In the genomic region with DNA sequence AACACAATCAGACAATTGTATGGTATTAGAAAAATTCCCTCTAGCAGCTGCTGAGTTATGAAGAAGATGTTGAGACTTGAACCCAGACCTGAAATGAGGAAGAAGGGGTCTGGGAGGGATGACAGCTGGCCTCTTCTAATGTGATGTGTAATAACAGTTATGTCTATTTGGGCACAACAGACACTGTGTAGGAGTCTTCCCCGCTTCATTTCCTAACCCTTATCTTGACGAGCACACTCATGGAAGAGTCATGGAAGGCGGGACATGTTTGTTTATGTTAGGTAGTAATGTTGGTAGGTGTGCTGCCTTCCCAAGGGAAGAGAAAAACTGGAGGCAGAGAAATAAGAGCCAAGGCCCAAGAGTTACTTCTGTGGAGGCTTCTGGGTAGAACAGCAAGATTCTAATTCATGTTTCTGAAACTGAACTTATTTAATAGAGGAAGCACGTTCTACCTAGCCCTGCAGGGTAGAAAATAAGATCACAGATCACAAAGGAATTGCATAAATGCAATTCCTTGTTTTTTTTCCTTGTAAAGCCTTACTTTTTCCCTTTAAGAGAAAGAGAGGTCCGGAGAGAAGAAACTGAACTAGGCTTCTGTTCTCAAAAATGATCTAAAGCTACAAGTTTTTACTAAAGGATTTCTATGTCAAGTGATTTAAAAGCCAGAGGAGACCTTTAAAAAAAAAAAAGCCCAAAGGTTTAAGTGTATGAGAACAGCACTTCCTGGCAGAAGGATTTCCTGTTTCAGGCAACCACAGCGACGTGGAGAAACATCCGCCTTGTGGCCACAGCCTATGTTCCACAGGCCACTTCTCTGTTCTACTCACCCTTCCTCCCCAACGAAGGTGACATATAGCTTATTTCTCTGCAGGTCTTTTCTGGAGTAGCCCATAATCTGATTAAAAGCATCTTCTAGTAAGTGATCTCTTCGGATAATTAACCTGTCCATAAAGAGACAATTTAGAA, we compare ENCODE assay signal across 8 cellular contexts.
DNase-seq lines count a peak whose midpoint lies in the region; ATAC-seq, FAIRE-seq and TF ChIP-seq lines count a peak whose summit lies in the region.

No MANE protein-coding gene starts in this region.

- in situ Hi-C loops in GM13977 (cut with MboI; ENCODE audit: low pct_unique_long_range_greater_than_20kb, low sequenced_read_pairs, unreplicated experiment) = no loop called here

- peak overlapping the region; percentile 71 for H3K4me3 Mint-ChIP-seq in activated CD8-positive, alpha-beta memory T cell treated with anti-CD3 and anti-CD28 coated beads, Interleukin-2, amount 10 ng/mL, durations not matched to agents 7 days and 5 days

- CTCF ChIA-PET in activated CD8-positive, alpha-beta memory T cell treated with anti-CD3 and anti-CD28 coated beads, Interleukin-2, amount 10 ng/mL, durations not matched to agents 7 days and 5 days (lab: Charles Lee) = interaction anchor here (0.7 to 5.5 kb wide), 14 partner anchors 9 to 97 kb away, joined by 3 to 49 read pairs (median 4); a partner anchor contains a TSS

- peaks cover 83% of the 10 kb centered on the region for H3K4me1 Mint-ChIP-seq in activated CD8-positive, alpha-beta memory T cell treated with anti-CD3 and anti-CD28 coated beads, Interleukin-2, amount 10 ng/mL, durations not matched to agents 7 days and 5 days

- no peak overlapping the region for H3K4me3 ChIP-seq in fibroblast of mammary gland (ENCODE audit: control insufficient read depth, low read depth, low read length)

- no peak for FAIRE-seq in frontal cortex (lab: Jason Lieb, UNC)

- DNase-seq in GM13977 (ENCODE audit: low spot score) (peak; percentile 46), fibroblast of mammary gland (ENCODE audit: low read depth) (peak; percentile 87), pulmonary artery endothelial cell (ENCODE audit: low read depth, low spot score) (peak; percentile 85), NCI-H146 (lab: John Stamatoyannopoulos, UW) (no peak), frontal cortex (ENCODE audit: low spot score in 2 of 2) (no peak)
- DNase-seq in NK-92 treated with Interleukin-12 subunit alpha and Interleukin-12 subunit beta, amount 100 ng/mL, for 24 hours (lab: John Stamatoyannopoulos, UW) = peak; percentile 74
- peak; percentile 96 for DNase-seq in activated CD8-positive, alpha-beta memory T cell treated with anti-CD3 and anti-CD28 coated beads, Interleukin-2, amount 10 ng/mL, durations not matched to agents 7 days and 5 days

- ATAC-seq in HG02678 (IDR thresholded peaks at IDR 0.05; ENCODE audit: unreplicated experiment) = peak; percentile 84
- peak; percentile 66 for ATAC-seq in activated CD8-positive, alpha-beta memory T cell treated with anti-CD3 and anti-CD28 coated beads, Interleukin-2, amount 10 ng/mL, durations not matched to agents 7 days and 5 days

- H3K36me3 Mint-ChIP-seq in activated CD8-positive, alpha-beta memory T cell treated with anti-CD3 and anti-CD28 coated beads, Interleukin-2, amount 10 ng/mL, durations not matched to agents 7 days and 5 days = peaks cover 24% of the 10 kb centered on the region

- H3K27me3 Mint-ChIP-seq in activated CD8-positive, alpha-beta memory T cell treated with anti-CD3 and anti-CD28 coated beads, Interleukin-2, amount 10 ng/mL, durations not matched to agents 7 days and 5 days = no peaks in the 10 kb centered on the region

- H3K27ac Mint-ChIP-seq in activated CD8-positive, alpha-beta memory T cell treated with anti-CD3 and anti-CD28 coated beads, Interleukin-2, amount 10 ng/mL, durations not matched to agents 7 days and 5 days = peak overlapping the region; percentile 100

- peak; percentile 10 for TF ChIP-seq CTCF in GM13977 (IDR thresholded peaks at IDR 0.05; ENCODE audit: extremely low read depth, insufficient read depth, missing control alignments)
- peak; percentile 1 for TF ChIP-seq CTCF in fibroblast of mammary gland (conservative IDR thresholded peaks at IDR 0.05; ENCODE audit: control insufficient read depth, insufficient read depth, low read depth, low read length)

- peaks cover 8% of the 10 kb centered on the region for H3K9me3 Mint-ChIP-seq in activated CD8-positive, alpha-beta memory T cell treated with anti-CD3 and anti-CD28 coated beads, Interleukin-2, amount 10 ng/mL, durations not matched to agents 7 days and 5 days (ENCODE audit: low read depth)

Comparison
In these comparisons a context has a peak if more than half of its experiments do, and no peak if none do; other contexts are left out.
1. DNase-seq: peak in GM13977 (single experiment), NK-92 treated with Interleukin-12 subunit alpha and Interleukin-12 subunit beta, amount 100 ng/mL, for 24 hours (single experiment), activated CD8-positive, alpha-beta memory T cell treated with anti-CD3 and anti-CD28 coated beads, Interleukin-2, amount 10 ng/mL, durations not matched to agents 7 days and 5 days (single experiment), fibroblast of mammary gland (single experiment) and pulmonary artery endothelial cell (single experiment); none in NCI-H146 (single experiment) and frontal cortex (0 of 2).